In genomic region chr1:243336163-243336562, GRCh38 we compare ENCODE assay signal across 22 cellular contexts.
A peak's percentile ranks its signal among the peaks of the same experiment; 100 is the strongest.
DNase-seq lines count a peak whose midpoint lies in the region; ATAC-seq lines count a peak whose summit lies in the region.
"Had no signal": no experiment of that assay in that cellular context is flagged by ENCODE, and none has a peak within 500 bp of the region (broad histone marks: within the 10 kb centered on the region; RNA-seq: fewer than 3 reads in every experiment).

No MANE protein-coding gene starts in this region.

- peaks cover 35% of the 10 kb centered on the region for H3K36me3 Mint-ChIP-seq in activated naive CD4-positive, alpha-beta T cell treated with anti-CD3 and anti-CD28 coated beads for 36 hours (ENCODE audit: low read depth)
- peaks cover 37% of the 10 kb centered on the region for H3K36me3 Mint-ChIP-seq in activated T-helper 17 cell treated with anti-CD3 and anti-CD28 coated beads, Interleukin-2, amount 50 U/mL, for 72 hours (ENCODE audit: low read depth)
- peaks cover 9% of the 10 kb centered on the region for H3K36me3 Mint-ChIP-seq in activated CD8-positive, alpha-beta memory T cell treated with anti-CD3 and anti-CD28 coated beads, Interleukin-2, amount 10 ng/mL, durations not matched to agents 7 days and 5 days

- intact Hi-C loops in activated naive CD4-positive, alpha-beta T cell treated with anti-CD3 and anti-CD28 coated beads for 36 hours (cut with micrococcal nuclease): no loop called here

- peak; percentile 21 for DNase-seq in NCI-H2107 treated with DMSO at 0.1 percent for 48 hours (lab: John Stamatoyannopoulos, UW; ENCODE audit: unreplicated experiment)
- no peak for DNase-seq in NCI-H2107 (lab: John Stamatoyannopoulos, UW)
- peak; percentile 11 for DNase-seq in activated naive CD4-positive, alpha-beta T cell treated with anti-CD3 and anti-CD28 coated beads for 36 hours
- no peak for DNase-seq in activated naive CD4-positive, alpha-beta T cell (lab: John Stamatoyannopoulos, UW)
- no peak for DNase-seq in SW 1271 (lab: John Stamatoyannopoulos, UW)
- DNase-seq in activated CD8-positive, alpha-beta memory T cell treated with anti-CD3 and anti-CD28 coated beads, Interleukin-2, amount 10 ng/mL, durations not matched to agents 7 days and 5 days: no peak
- DNase-seq: ACHN; CD4-positive, alpha-beta T cell; COR-L47; DMS79 treated with DMSO at 0.1 percent for 48 hours; GM23248; H9; HFFc6; KBM-7; NCI-H146; NCI-H2029 treated with DMSO at 0.1 percent for 48 hours; NCI-H2171 treated with DMSO at 0.1 percent for 48 hours; NCI-H524 treated with DMSO at 0.1 percent for 48 hours; PC-3; Right ventricle myocardium superior had no signal

- H3K9me3 Mint-ChIP-seq in activated naive CD4-positive, alpha-beta T cell treated with anti-CD3 and anti-CD28 coated beads for 36 hours: no peaks in the 10 kb centered on the region
- H3K9me3 Mint-ChIP-seq in activated T-helper 17 cell treated with anti-CD3 and anti-CD28 coated beads, Interleukin-2, amount 50 U/mL, for 72 hours: no peaks in the 10 kb centered on the region
- H3K9me3 Mint-ChIP-seq in activated CD8-positive, alpha-beta memory T cell treated with anti-CD3 and anti-CD28 coated beads, Interleukin-2, amount 10 ng/mL, durations not matched to agents 7 days and 5 days (ENCODE audit: low read depth): no peaks in the 10 kb centered on the region
- H3K9me3 Mint-ChIP-seq: CD4-positive, alpha-beta T cell; H9; HFFc6 had no signal

- CTCF ChIA-PET in activated naive CD4-positive, alpha-beta T cell treated with anti-CD3 and anti-CD28 coated beads for 36 hours (lab: Charles Lee): no interaction called here
- CTCF ChIA-PET in activated CD8-positive, alpha-beta memory T cell treated with anti-CD3 and anti-CD28 coated beads, Interleukin-2, amount 10 ng/mL, durations not matched to agents 7 days and 5 days (lab: Charles Lee): no interaction called here

- H3K27me3 Mint-ChIP-seq in activated naive CD4-positive, alpha-beta T cell treated with anti-CD3 and anti-CD28 coated beads for 36 hours (ENCODE audit: low read depth): no peaks in the 10 kb centered on the region
- no peaks in the 10 kb centered on the region for H3K27me3 Mint-ChIP-seq in activated T-helper 17 cell treated with anti-CD3 and anti-CD28 coated beads, Interleukin-2, amount 50 U/mL, for 72 hours
- H3K27me3 Mint-ChIP-seq in activated CD8-positive, alpha-beta memory T cell treated with anti-CD3 and anti-CD28 coated beads, Interleukin-2, amount 10 ng/mL, durations not matched to agents 7 days and 5 days: no peaks in the 10 kb centered on the region
- H3K27me3 Mint-ChIP-seq: CD4-positive, alpha-beta T cell had no signal

- peak; percentile 59 for ATAC-seq in HG03354 (IDR thresholded peaks at IDR 0.05; ENCODE audit: poor library complexity, severe bottlenecking, unreplicated experiment)
- ATAC-seq in activated T-helper 17 cell treated with anti-CD3 and anti-CD28 coated beads, Interleukin-2, amount 50 U/mL, for 72 hours (replicated peaks): peak; percentile 62
- no peak for ATAC-seq in activated CD8-positive, alpha-beta memory T cell treated with anti-CD3 and anti-CD28 coated beads, Interleukin-2, amount 10 ng/mL, durations not matched to agents 7 days and 5 days
- ATAC-seq: PC-3 had no signal

- H3K4me1 Mint-ChIP-seq in activated naive CD4-positive, alpha-beta T cell treated with anti-CD3 and anti-CD28 coated beads for 36 hours (ENCODE audit: low read depth): peaks cover 10% of the 10 kb centered on the region
- peaks cover 5% of the 10 kb centered on the region for H3K4me1 Mint-ChIP-seq in activated T-helper 17 cell treated with anti-CD3 and anti-CD28 coated beads, Interleukin-2, amount 50 U/mL, for 72 hours
- H3K4me1 Mint-ChIP-seq in activated CD8-positive, alpha-beta memory T cell treated with anti-CD3 and anti-CD28 coated beads, Interleukin-2, amount 10 ng/mL, durations not matched to agents 7 days and 5 days: no peaks in the 10 kb centered on the region

- H3K27ac Mint-ChIP-seq in activated naive CD4-positive, alpha-beta T cell treated with anti-CD3 and anti-CD28 coated beads for 36 hours: peak overlapping the region; percentile 48
- peak overlapping the region; percentile 46 for H3K27ac Mint-ChIP-seq in activated T-helper 17 cell treated with anti-CD3 and anti-CD28 coated beads, Interleukin-2, amount 50 U/mL, for 72 hours
- no peak overlapping the region for H3K27ac Mint-ChIP-seq in activated CD8-positive, alpha-beta memory T cell treated with anti-CD3 and anti-CD28 coated beads, Interleukin-2, amount 10 ng/mL, durations not matched to agents 7 days and 5 days
- H3K27ac Mint-ChIP-seq: CD4-positive, alpha-beta T cell; H9; HFFc6 had no signal

- H3K4me3 Mint-ChIP-seq in activated naive CD4-positive, alpha-beta T cell treated with anti-CD3 and anti-CD28 coated beads for 36 hours: no peak overlapping the region
- H3K4me3 Mint-ChIP-seq in activated T-helper 17 cell treated with anti-CD3 and anti-CD28 coated beads, Interleukin-2, amount 50 U/mL, for 72 hours: no peak overlapping the region
- no peak overlapping the region for H3K4me3 Mint-ChIP-seq in activated CD8-positive, alpha-beta memory T cell treated with anti-CD3 and anti-CD28 coated beads, Interleukin-2, amount 10 ng/mL, durations not matched to agents 7 days and 5 days
- H3K4me3 Mint-ChIP-seq: CD4-positive, alpha-beta T cell; H9; HFFc6 had no signal

Comparison
In these comparisons a context has a peak if more than half of its experiments do, and no peak if none do; other contexts are left out.
1. DNase-seq: peak in NCI-H2107 treated with DMSO at 0.1 percent for 48 hours (single experiment) and activated naive CD4-positive, alpha-beta T cell treated with anti-CD3 and anti-CD28 coated beads for 36 hours (single experiment); none in NCI-H2107 (single experiment), activated naive CD4-positive, alpha-beta T cell (0 of 4), SW 1271 (0 of 2) and activated CD8-positive, alpha-beta memory T cell treated with anti-CD3 and anti-CD28 coated beads, Interleukin-2, amount 10 ng/mL, durations not matched to agents 7 days and 5 days (single experiment).